8 cellular contexts compared by ENCODE assay signal in genomic region chr9:136342191-136343120, GRCh38. TPM values are rescaled to one million over a fixed set of nuclear protein-coding genes. Genes with fewer than 3 reads are reported as not detected.
DNase-seq lines count a peak whose midpoint lies in the region; ATAC-seq and TF ChIP-seq lines count a peak whose summit lies in the region.

No MANE protein-coding gene starts in this region.

- peak overlapping the region; percentile 83 for H3K4me3 Mint-ChIP-seq in type B pancreatic cell

- H2BK12ac ChIP-seq in trophoblast cell (ENCODE audit: low read length), result no peak overlapping the region

- peak; percentile 17 to 82 for ATAC-seq in activated naive CD4-positive, alpha-beta T cell treated with anti-CD3 and anti-CD28 coated beads, Interleukin-2, amount 50 U/mL, for 72 hours
- ATAC-seq in GM18861 (IDR thresholded peaks at IDR 0.05; ENCODE audit: unreplicated experiment), result no peak
- no peak for ATAC-seq in HG02885 (IDR thresholded peaks at IDR 0.05; ENCODE audit: poor library complexity, unreplicated experiment)

- no peak overlapping the region for H3K27ac Mint-ChIP-seq in activated naive CD4-positive, alpha-beta T cell treated with anti-CD3 and anti-CD28 coated beads, Interleukin-2, amount 50 U/mL, for 72 hours
- peak overlapping the region; percentile 58 for H3K27ac Mint-ChIP-seq in type B pancreatic cell

- H4K12ac ChIP-seq in trophoblast cell (ENCODE audit: low read depth, low read length), result no peak overlapping the region

- no peak overlapping the region for H3K9ac ChIP-seq in trophoblast cell (ENCODE audit: low read length)

- no peak overlapping the region for H3K27ac ChIP-seq in trophoblast cell (ENCODE audit: low read depth, low read length)

- peak overlapping the region; percentile 22 for H4K8ac ChIP-seq in trophoblast cell (ENCODE audit: low read depth, low read length)

- H3K79me1 ChIP-seq in trophoblast cell (ENCODE audit: low read length), result peaks cover 3% of the 10 kb centered on the region

- no CpG with 5 or more reads among the region's 59 CpGs for WGBS in trophoblast cell (ENCODE audit: extremely low coverage, insufficient coverage, insufficient read length)

- TF ChIP-seq CTCF in GM06990 (IDR thresholded peaks at IDR 0.05; ENCODE audit: insufficient read depth, low read length, poor library complexity, severe bottlenecking) (no peak), type B pancreatic cell (conservative IDR thresholded peaks at IDR 0.05) (no peak)

- no peak overlapping the region for H3K4ac ChIP-seq in trophoblast cell (ENCODE audit: low read depth, low read length)

- no peaks in the 10 kb centered on the region for H3K27me3 Mint-ChIP-seq in type B pancreatic cell

- no peak overlapping the region for H2BK5ac ChIP-seq in trophoblast cell (ENCODE audit: low read depth, low read length, poor library complexity)

- peaks cover 22 to 26% of the 10 kb centered on the region in 2 experiments for H3K4me1 ChIP-seq in trophoblast cell (ENCODE audit: control insufficient read depth in 1 of 2, insufficient read depth in 2 of 2, low read length in 2 of 2)

- no peaks in the 10 kb centered on the region for H3K9me3 ChIP-seq in trophoblast cell (ENCODE audit: insufficient read depth, low read depth, low read length)

- H3K36me3 Mint-ChIP-seq in activated naive CD4-positive, alpha-beta T cell treated with anti-CD3 and anti-CD28 coated beads, Interleukin-2, amount 50 U/mL, for 72 hours, result no peaks in the 10 kb centered on the region
- H3K36me3 Mint-ChIP-seq in type B pancreatic cell, result peaks cover 4% of the 10 kb centered on the region

- H3K36me3 ChIP-seq in GM06990 (ENCODE audit: control insufficient read depth, insufficient read depth, low read length) (no peaks in the 10 kb centered on the region), trophoblast cell (ENCODE audit: control insufficient read depth in 1 of 2, insufficient read depth in 2 of 2, low read length in 2 of 2) (peaks cover 21 to 23% of the 10 kb centered on the region in 2 experiments)

- no peak overlapping the region for H2BK120ac ChIP-seq in trophoblast cell (ENCODE audit: insufficient read depth, low read length, poor library complexity)

- H2AK5ac ChIP-seq in trophoblast cell (ENCODE audit: low read length), result peak overlapping the region; percentile 14

- no peaks in the 10 kb centered on the region for H3K79me2 ChIP-seq in trophoblast cell (ENCODE audit: control insufficient read depth, insufficient read depth, low read length, poor library complexity)

- H4K91ac ChIP-seq in trophoblast cell (ENCODE audit: low read depth, low read length), result peak overlapping the region; percentile 10

- intact Hi-C loops in cardiac septum (cut with DNase I), result loop anchor here (1.0 to 2.0 kb wide), 2 partner anchors 12 to 20 kb away; partner anchors contain the start of gene DNLZ

- no peak overlapping the region for H3K18ac ChIP-seq in trophoblast cell (ENCODE audit: low read length)

- DNase-seq in GM06990 (ENCODE audit: extremely low read depth, insufficient read length) (peak; percentile 81), OCI-M1 (lab: John Stamatoyannopoulos, UW) (peak; percentile 95), cardiac septum (ENCODE audit: low spot score) (peak; percentile 95), trophoblast cell (peak; percentile 27 to 51), type B pancreatic cell (ENCODE audit: extremely low spot score, unreplicated experiment) (peak; percentile 91)
- peak in 1 of 2 donors; percentile 79 for DNase-seq in activated naive CD4-positive, alpha-beta T cell treated with anti-CD3 and anti-CD28 coated beads, Interleukin-2, amount 50 U/mL, for 72 hours (ENCODE audit: low spot score in 2 of 2)

- H3K4me1 Mint-ChIP-seq in type B pancreatic cell (ENCODE audit: unreplicated experiment), result peaks cover 5% of the 10 kb centered on the region

- peak overlapping the region; percentile 13 for H3K14ac ChIP-seq in trophoblast cell (ENCODE audit: low read length)

- H3K4me3 ChIP-seq in GM06990 (replicated peaks; ENCODE audit: low read depth, low read length) (no peak overlapping the region), trophoblast cell (ENCODE audit: low read depth, low read length) (peak overlapping the region; percentile 58)

- H3K23ac ChIP-seq in trophoblast cell (ENCODE audit: low read length), result no peak overlapping the region

- no peak overlapping the region for H2AFZ ChIP-seq in trophoblast cell (ENCODE audit: insufficient read depth, low read length, poor library complexity)

- H3K4me2 ChIP-seq in trophoblast cell (ENCODE audit: low read length), result peak overlapping the region; percentile 82

- no peaks in the 10 kb centered on the region for H3K9me3 Mint-ChIP-seq in activated naive CD4-positive, alpha-beta T cell treated with anti-CD3 and anti-CD28 coated beads, Interleukin-2, amount 50 U/mL, for 72 hours
- H3K9me3 Mint-ChIP-seq in type B pancreatic cell, result no peaks in the 10 kb centered on the region

- H3K27me3 ChIP-seq in GM06990 (replicated peaks; ENCODE audit: control insufficient read depth, insufficient read depth, low read length), result no peaks in the 10 kb centered on the region
- no peaks in the 10 kb centered on the region for H3K27me3 ChIP-seq in trophoblast cell (ENCODE audit: insufficient read depth, low read length)

RNA-seq across cellular contexts. Expression of gene GPSM1, which starts 15.1 kb away (rescaled TPM):
- 10 to 100 TPM in 1 of 2 donors, 1 to 10 TPM in 1; 8.5 to 12.3 TPM for total RNA-seq in activated naive CD4-positive, alpha-beta T cell treated with anti-CD3 and anti-CD28 coated beads, Interleukin-2, amount 50 U/mL, for 72 hours
- total RNA-seq in cardiac septum, result 35.1 TPM
- polyA plus RNA-seq in trophoblast cell (2013), result 17.8 and 18.5 TPM in 2 replicates
- 29.2 and 56.2 TPM in 2 replicates for total RNA-seq in type B pancreatic cell (ENCODE audit: low replicate concordance)

RNA-seq across cellular contexts. Expression of gene DNLZ, which starts 21.1 kb away (rescaled TPM):
- total RNA-seq in activated naive CD4-positive, alpha-beta T cell treated with anti-CD3 and anti-CD28 coated beads, Interleukin-2, amount 50 U/mL, for 72 hours, result 10 to 100 TPM; 10.6 to 15.6 TPM
- 34.1 TPM for total RNA-seq in cardiac septum
- polyA plus RNA-seq in trophoblast cell (2013), result 8.7 and 10.1 TPM in 2 replicates
- 10.4 and 14.0 TPM in 2 replicates for total RNA-seq in type B pancreatic cell (ENCODE audit: low replicate concordance)

RNA-seq across cellular contexts. Expression of gene CARD9, which starts 31.0 kb away (rescaled TPM):
- total RNA-seq in activated naive CD4-positive, alpha-beta T cell treated with anti-CD3 and anti-CD28 coated beads, Interleukin-2, amount 50 U/mL, for 72 hours, result 1 to 10 TPM; 1.3 to 1.7 TPM
- 0.70 TPM for total RNA-seq in cardiac septum
- polyA plus RNA-seq in trophoblast cell (2013), result 0.55 and 0.61 TPM in 2 replicates
- total RNA-seq in type B pancreatic cell (ENCODE audit: low replicate concordance), result 2.0 and 2.6 TPM in 2 replicates

RNA-seq across cellular contexts. Expression of gene CCDC187, which starts 38.6 kb away (rescaled TPM):
- total RNA-seq in activated naive CD4-positive, alpha-beta T cell treated with anti-CD3 and anti-CD28 coated beads, Interleukin-2, amount 50 U/mL, for 72 hours, result under 1 TPM in 1 of 2 donors, not detected in 1; 0.02 TPM
- total RNA-seq in cardiac septum (0.03 TPM), type B pancreatic cell (ENCODE audit: low replicate concordance) (0.69 and 0.70 TPM in 2 replicates)
- 0.04 TPM in 2 replicates for polyA plus RNA-seq in trophoblast cell (2013)

RNA-seq across cellular contexts. Expression of gene SNAPC4, which starts 57.5 kb away (rescaled TPM):
- total RNA-seq in activated naive CD4-positive, alpha-beta T cell treated with anti-CD3 and anti-CD28 coated beads, Interleukin-2, amount 50 U/mL, for 72 hours, result 10 to 100 TPM; 12.5 to 16.7 TPM
- total RNA-seq in cardiac septum (3.9 TPM), type B pancreatic cell (ENCODE audit: low replicate concordance) (14.4 and 15.7 TPM in 2 replicates)
- 6.8 and 7.2 TPM in 2 replicates for polyA plus RNA-seq in trophoblast cell (2013)

Comparison
In these comparisons a context has a peak if more than half of its experiments do, and no peak if none do; other contexts are left out.
1. ATAC-seq: peak in activated naive CD4-positive, alpha-beta T cell treated with anti-CD3 and anti-CD28 coated beads, Interleukin-2, amount 50 U/mL, for 72 hours (2 of 2); none in GM18861 (single experiment) and HG02885 (single experiment).